ENCODE assay signal across 13 cellular contexts in genomic region chr6:151370509-151371078, GRCh38. TPM values are rescaled to one million over a fixed set of nuclear protein-coding genes. Genes with fewer than 3 reads are reported as not detected.
DNase-seq lines count a peak whose midpoint lies in the region; FAIRE-seq and TF ChIP-seq lines count a peak whose summit lies in the region.
"Had no signal": no experiment of that assay in that cellular context is flagged by ENCODE, and none has a peak within 500 bp of the region (broad histone marks: within the 10 kb centered on the region; RNA-seq: fewer than 3 reads in every experiment).

No MANE protein-coding gene starts in this region.

- DNase-seq in AG09319 (ENCODE audit: extremely low read depth, low read depth) = no peak
- DNase-seq in HT1080 (ENCODE audit: low read depth) = peak; percentile 21
- peak; percentile 54 for DNase-seq in amniotic epithelial cell (ENCODE audit: low read depth)
- no peak for DNase-seq in kidney epithelial cell (ENCODE audit: low read depth)
- DNase-seq in stimulated activated CD4-positive, alpha-beta T cell treated with anti-CD3 and anti-CD28 coated beads, Interleukin-4, amount 100 ng/mL, for 24 hours = no peak
- DNase-seq in NCI-H446 treated with DMSO at 0.1 percent for 48 hours (lab: John Stamatoyannopoulos, UW) = no peak
- no peak for DNase-seq in putamen (ENCODE audit: low spot score)
- no peak for DNase-seq in small intestine
- DNase-seq: Calu3, NCI-H1436, sigmoid colon, transverse colon had no signal

- no peak for FAIRE-seq in small intestine (lab: Jason Lieb, UNC)
- FAIRE-seq: GM12891 had no signal

- TF ChIP-seq CTCF in AG09319 (IDR thresholded peaks at IDR 0.05; ENCODE audit: low read depth, low read length) (peak; percentile 13), kidney epithelial cell (IDR thresholded peaks at IDR 0.05; ENCODE audit: insufficient read depth, low read length, poor library complexity, severe bottlenecking) (peak; percentile 32)

- H3K9me3 ChIP-seq in small intestine (ENCODE audit: control insufficient read depth, low read depth) = no peaks in the 10 kb centered on the region
- H3K9me3 ChIP-seq: sigmoid colon, transverse colon had no signal

- H3K27me3 ChIP-seq in kidney epithelial cell (ENCODE audit: control insufficient read depth, insufficient read depth, low read length) (no peaks in the 10 kb centered on the region), small intestine (ENCODE audit: control insufficient read depth in 2 of 2, insufficient read depth in 2 of 2, low read length in 2 of 2) (no peaks in the 10 kb centered on the region)
- H3K27me3 ChIP-seq: sigmoid colon, transverse colon had no signal

- 88 to 93% (median 89%) methylated on average over 6 of the region's 6 CpGs for WGBS in small intestine, 3 donors

- peaks cover 0 to 8% of the 10 kb centered on the region in 2 donors for H3K4me1 ChIP-seq in small intestine (ENCODE audit: control insufficient read depth in 2 of 2, insufficient read depth in 1 of 2, low read depth in 1 of 2, low read length in 1 of 2)

- H3K4me3 ChIP-seq in kidney epithelial cell (ENCODE audit: low read depth, low read length) = no peak overlapping the region
- no peak overlapping the region for H3K4me3 ChIP-seq in small intestine (ENCODE audit: low read depth in 1 of 2, low read length in 2 of 2)
- H3K4me3 ChIP-seq: sigmoid colon, transverse colon had no signal

- H3K27ac ChIP-seq in small intestine (ENCODE audit: low read depth in 1 of 2, low read length in 1 of 2) = no peak overlapping the region
- H3K27ac ChIP-seq: sigmoid colon, transverse colon had no signal

- no peaks in the 10 kb centered on the region for H3K36me3 ChIP-seq in kidney epithelial cell (ENCODE audit: control insufficient read depth, insufficient read depth, low read length)
- H3K36me3 ChIP-seq in small intestine (ENCODE audit: control insufficient read depth in 2 of 2, insufficient read depth in 2 of 2, low read length in 2 of 2) = peaks cover 3 to 13% of the 10 kb centered on the region in 2 donors

RNA-seq across cellular contexts. Expression of gene ZBTB2, which starts 20.8 kb away (rescaled TPM):
- total RNA-seq in HT1080 (2014; rRNA removed; shearing (Covaris generic)) = 28.6 and 34.6 TPM in 2 replicates
- 16.3 and 17.8 TPM in 2 replicates for polyA plus RNA-seq in HT1080 (2015; cell fraction: cytosol; rRNA removed)
- 7.3 and 8.8 TPM in 2 replicates for polyA plus RNA-seq in HT1080 (2015; cell fraction: nucleus; rRNA removed)
- 13.6 and 14.0 TPM in 2 replicates for total RNA-seq in kidney epithelial cell
- 1 to 10 TPM; 7.1 to 8.7 (median 8.1) TPM for polyA plus RNA-seq in small intestine

Comparison
In these comparisons a context has a peak if more than half of its experiments do, and no peak if none do; other contexts are left out.
1. DNase-seq: peak in HT1080 (single experiment) and amniotic epithelial cell (single experiment); none in AG09319 (single experiment), kidney epithelial cell (single experiment), stimulated activated CD4-positive, alpha-beta T cell treated with anti-CD3 and anti-CD28 coated beads, Interleukin-4, amount 100 ng/mL, for 24 hours (single experiment), NCI-H446 treated with DMSO at 0.1 percent for 48 hours (single experiment), putamen (single experiment) and small intestine (single experiment).